19 cellular contexts compared by ENCODE assay signal in genomic region chr3:9098716-9099675, GRCh38.
A peak's percentile ranks its signal among the peaks of the same experiment; 100 is the strongest.
DNase-seq lines count a peak whose midpoint lies in the region; ATAC-seq, FAIRE-seq and TF ChIP-seq lines count a peak whose summit lies in the region.
"Had no signal": no experiment of that assay in that cellular context is flagged by ENCODE, and none has a peak within 500 bp of the region (broad histone marks: within the 10 kb centered on the region; RNA-seq: fewer than 3 reads in every experiment).

No MANE protein-coding gene starts in this region.

- in situ Hi-C loops in GM23248 (cut with MboI): no loop called here

- H3K56ac ChIP-seq in H1 (replicated peaks; ENCODE audit: insufficient read length, low read depth, low read length): no peak overlapping the region

- no peak for FAIRE-seq in H1 (lab: Jason Lieb, UNC)
- FAIRE-seq: GM18507 had no signal

- H3K4me2 ChIP-seq in H1 (ENCODE audit: insufficient read depth in 1 of 2, low read depth in 2 of 2, low read length in 2 of 2): no peak overlapping the region
- H3K4me2 ChIP-seq in neuronal stem cell (ENCODE audit: insufficient read depth, low read length, poor library complexity, severe bottlenecking): peak overlapping the region; percentile 14
- no peak overlapping the region for H3K4me2 ChIP-seq in GM23248 (ENCODE audit: unreplicated experiment)

- no peaks in the 10 kb centered on the region for H3K79me2 ChIP-seq in H1 (ENCODE audit: control insufficient read depth in 1 of 2, insufficient read depth in 2 of 2, low read length in 2 of 2)
- no peaks in the 10 kb centered on the region for H3K79me2 ChIP-seq in GM23248 (ENCODE audit: insufficient read depth)

- H3K9me2 ChIP-seq in GM23248 (ENCODE audit: insufficient read depth): no peaks in the 10 kb centered on the region

- no peaks in the 10 kb centered on the region for H4K20me1 ChIP-seq in H1 (replicated peaks in 1 of 2; ENCODE audit: control insufficient read depth in 1 of 2, insufficient read depth in 2 of 2, low read length in 2 of 2)
- H4K20me1 ChIP-seq in GM23248 (ENCODE audit: insufficient read depth): no peaks in the 10 kb centered on the region

- peak overlapping the region; percentile 21; the same call in 1 of the 2 replicates for H2BK12ac ChIP-seq in H1 (ENCODE audit: low read depth, low read length)
- H2BK12ac ChIP-seq in neuronal stem cell (ENCODE audit: low read length): no peak overlapping the region

- no peak for TF ChIP-seq RAD21 in H1 (IDR thresholded peaks at IDR 0.05 in 1 of 2, conservative IDR thresholded peaks at IDR 0.05 in 1 of 2; ENCODE audit: low read depth in 2 of 2, low read length in 2 of 2)

- H2BK5ac ChIP-seq in H1 (ENCODE audit: low read depth, low read length): no peak overlapping the region
- H2BK5ac ChIP-seq in neuronal stem cell (ENCODE audit: low read length): no peak overlapping the region

- no peaks in the 10 kb centered on the region for H3K23me2 ChIP-seq in H1 (ENCODE audit: low read depth, low read length)

- H4K5ac ChIP-seq in H1 (ENCODE audit: insufficient read length, low read depth, low read length): no peak overlapping the region

- H3K4me1 ChIP-seq in H1 (replicated peaks in 1 of 4; ENCODE audit: control insufficient read depth in 3 of 4, insufficient read depth in 4 of 4, low read length in 3 of 4) (peaks cover 4 to 22% (median 18%) of the 10 kb centered on the region in 4 experiments; a peak in 5 of 7 replicates), neuronal stem cell (ENCODE audit: control insufficient read depth in 2 of 2, insufficient read depth in 1 of 2, low read depth in 1 of 2, low read length in 2 of 2) (peaks cover 23 to 28% of the 10 kb centered on the region in 2 donors), Peyer's patch (no peaks in the 10 kb centered on the region), mucosa of descending colon (ENCODE audit: low read depth) (no peaks in the 10 kb centered on the region), esophagus squamous epithelium (peaks cover 0 to 7% (median 0%) of the 10 kb centered on the region in 3 donors), GM23248 (ENCODE audit: insufficient read depth) (no peaks in the 10 kb centered on the region)

- H2AFZ ChIP-seq in H1 (ENCODE audit: low read length) (no peak overlapping the region), neuronal stem cell (ENCODE audit: low read length) (no peak overlapping the region), GM23248 (no peak overlapping the region)

- H3K9ac ChIP-seq in H1 (replicated peaks in 1 of 4; ENCODE audit: extremely low read depth in 1 of 4, low read depth in 3 of 4, low read length in 3 of 4) (no peak overlapping the region), neuronal stem cell (ENCODE audit: low read depth, low read length, poor library complexity) (no peak overlapping the region), GM23248 (no peak overlapping the region)

- no peak overlapping the region for H2BK20ac ChIP-seq in H1 (ENCODE audit: low read length)

- no peaks in the 10 kb centered on the region for H3K36me3 ChIP-seq in H1 (ENCODE audit: control insufficient read depth in 2 of 4, insufficient read depth in 4 of 4, low read length in 3 of 4)
- H3K36me3 ChIP-seq in neuronal stem cell (replicated peaks in 1 of 2; ENCODE audit: control insufficient read depth in 2 of 2, insufficient read depth in 2 of 2, low read length in 2 of 2): peaks cover 0 to 53% of the 10 kb centered on the region in 2 donors
- no peaks in the 10 kb centered on the region for H3K36me3 ChIP-seq in Peyer's patch
- no peaks in the 10 kb centered on the region for H3K36me3 ChIP-seq in mucosa of descending colon (ENCODE audit: low read depth)
- peaks cover 0 to 32% (median 0%) of the 10 kb centered on the region in 3 donors for H3K36me3 ChIP-seq in esophagus squamous epithelium
- H3K36me3 ChIP-seq in GM23248 (ENCODE audit: low read depth): no peaks in the 10 kb centered on the region
- H3K36me3 ChIP-seq: HAP-1, stomach had no signal

- 88% methylated on average over 17 of the region's 17 CpGs; no CpG with 5 or more reads in 1 of the 2 experiments for WGBS in H1 (ENCODE audit: extremely low coverage in 1 of 2, insufficient coverage in 1 of 2, insufficient read length in 1 of 2, insufficient replicate concordance in 2 of 2, low coverage in 1 of 2, low lambda C conversion rate in 2 of 2, missing lambda C conversion rate in 1 of 2), 2 experiments
- no CpG with 5 or more reads among the region's 17 CpGs for WGBS in neuronal stem cell (ENCODE audit: extremely low coverage in 2 of 2, insufficient read length in 2 of 2, insufficient replicate concordance in 1 of 2), 2 donors
- 68 to 75% methylated on average over 12 to 17 of the region's 17 CpGs for WGBS in esophagus squamous epithelium, 2 donors
- 75% methylated on average over 17 of the region's 17 CpGs for WGBS in GM23248 (ENCODE audit: low coverage in 1 of 2, low lambda C conversion rate in 2 of 2, missing lambda C conversion rate in 2 of 2), 2 experiments

- no peak overlapping the region for H4K91ac ChIP-seq in H1 (replicated peaks; ENCODE audit: insufficient read length, low read length)
- H4K91ac ChIP-seq in neuronal stem cell (ENCODE audit: low read depth, low read length, poor library complexity): no peak overlapping the region

- H2AK5ac ChIP-seq in H1 (ENCODE audit: low read depth, low read length): no peak overlapping the region
- H2AK5ac ChIP-seq in neuronal stem cell (ENCODE audit: low read depth, low read length): no peak overlapping the region

- H3K4ac ChIP-seq in H1 (replicated peaks; ENCODE audit: insufficient read length, low read depth, low read length) (no peak overlapping the region), neuronal stem cell (ENCODE audit: low read length) (no peak overlapping the region)

- intact Hi-C loops in mucosa of descending colon (cut with DNase I, micrococcal nuclease) (no loop called here), esophagus squamous epithelium (cut with DNase I) (no loop called here)

- no peaks in the 10 kb centered on the region for H3K79me1 ChIP-seq in H1 (ENCODE audit: low read depth, low read length)
- no peaks in the 10 kb centered on the region for H3K79me1 ChIP-seq in neuronal stem cell (ENCODE audit: low read depth, low read length)

- POLR2A ChIA-PET in H1 (lab: Charles Lee; ENCODE audit: partially characterized antibody): interaction anchor here (1.8 to 2.7 kb wide), 2 partner anchors 10 to 14 kb away, joined by 4 to 11 read pairs; no protein-coding TSS in a partner anchor

- H3K27me3 ChIP-seq in H1 (replicated peaks in 1 of 4; ENCODE audit: control insufficient read depth in 3 of 4, extremely low read depth in 1 of 4, insufficient read depth in 3 of 4, low read length in 3 of 4) (no peaks in the 10 kb centered on the region), neuronal stem cell (ENCODE audit: control insufficient read depth in 3 of 3, insufficient read depth in 3 of 3, low read depth in 1 of 3, low read length in 3 of 3) (no peaks in the 10 kb centered on the region), Peyer's patch (no peaks in the 10 kb centered on the region), esophagus squamous epithelium (no peaks in the 10 kb centered on the region), GM23248 (replicated peaks; ENCODE audit: insufficient read depth) (peaks cover 3% of the 10 kb centered on the region; the same call in 1 of the 2 replicates)
- H3K27me3 ChIP-seq: stomach had no signal

- H2BK120ac ChIP-seq in H1 (replicated peaks; ENCODE audit: low read depth, low read length): no peak overlapping the region
- no peak overlapping the region for H2BK120ac ChIP-seq in neuronal stem cell (ENCODE audit: low read depth, low read length)

- no peak for TF ChIP-seq CTCF in H1 (IDR thresholded peaks at IDR 0.05; ENCODE audit: control extremely low read depth in 1 of 3, insufficient read depth in 1 of 3, low read depth in 1 of 3, low read length in 3 of 3)
- TF ChIP-seq CTCF in Peyer's patch (IDR thresholded peaks at IDR 0.05): no peak
- no peak for TF ChIP-seq CTCF in mucosa of descending colon (IDR thresholded peaks at IDR 0.05)
- TF ChIP-seq CTCF in esophagus squamous epithelium (IDR thresholded peaks at IDR 0.05): no peak

- no peak overlapping the region for H3K27ac ChIP-seq in H1 (ENCODE audit: low read depth, low read length)
- no peak overlapping the region for H3K27ac ChIP-seq in neuronal stem cell (replicated peaks; ENCODE audit: low read length)
- H3K27ac ChIP-seq in Peyer's patch: no peak overlapping the region
- H3K27ac ChIP-seq in esophagus squamous epithelium: no peak overlapping the region
- no peak overlapping the region for H3K27ac ChIP-seq in GM23248
- H3K27ac ChIP-seq: C4-2B, stomach had no signal

- ATAC-seq in mucosa of descending colon: no peak
- ATAC-seq: T-helper 17 cell had no signal

- H2BK15ac ChIP-seq in H1 (ENCODE audit: low read length) (no peak overlapping the region), neuronal stem cell (ENCODE audit: low read length) (no peak overlapping the region)

- H3F3A ChIP-seq in GM23248 (ENCODE audit: insufficient read depth): no peaks in the 10 kb centered on the region

- peak; percentile 6 for DNase-seq in Daoy (ENCODE audit: low read depth)
- peak; percentile 2 for DNase-seq in NCI-H510A (lab: John Stamatoyannopoulos, UW)
- no peak for DNase-seq in H1 (ENCODE audit: low read depth in 1 of 2, low spot score in 2 of 2)
- DNase-seq in neuronal stem cell (ENCODE audit: low spot score): no peak
- DNase-seq in Peyer's patch: no peak
- no peak for DNase-seq in mucosa of descending colon
- DNase-seq in esophagus squamous epithelium (lab: John Stamatoyannopoulos, UW): no peak
- no peak for DNase-seq in GM23248
- DNase-seq: activated CD4-positive, alpha-beta T cell treated with anti-CD3 and anti-CD28 coated beads, Interleukin-2, amount 10 ng/mL, durations not matched to agents 7 days and 5 days; activated effector memory CD4-positive, alpha-beta T cell treated with Interleukin-2 at 50 U/mL for 16 hours; central memory CD4-positive, alpha-beta T cell; erythroblast; GF-D8; NCI-H1694; stomach; T-helper 17 cell had no signal

- no peak overlapping the region for H3K18ac ChIP-seq in H1 (ENCODE audit: extremely low read depth, low read length)
- H3K18ac ChIP-seq in neuronal stem cell (ENCODE audit: low read length): no peak overlapping the region

- no peak for TF ChIP-seq EP300 in H1 (IDR thresholded peaks at IDR 0.05; ENCODE audit: borderline replicate concordance in 1 of 2, low read depth in 2 of 2, low read length in 2 of 2)

- CTCF ChIA-PET in H1 (lab: Charles Lee; ENCODE audit: partially characterized antibody): interaction anchor here (0.8 to 7.3 kb wide), 8 partner anchors 9 to 181 kb away, joined by 3 to 39 read pairs (median 4); no protein-coding TSS in a partner anchor

- no peak overlapping the region for H3K14ac ChIP-seq in H1 (ENCODE audit: insufficient read length)
- H3K14ac ChIP-seq in neuronal stem cell (ENCODE audit: low read length): no peak overlapping the region

- TF ChIP-seq POLR2A in H1 (IDR thresholded peaks at IDR 0.05; ENCODE audit: control extremely low read depth in 1 of 2, low read depth in 2 of 2, low read length in 2 of 2): no peak
- TF ChIP-seq POLR2A in Peyer's patch (IDR thresholded peaks at IDR 0.05): no peak
- TF ChIP-seq POLR2A in esophagus squamous epithelium (IDR thresholded peaks at IDR 0.05): no peak

- H3K4me3 ChIP-seq in H1 (ENCODE audit: extremely low read depth in 1 of 4, insufficient read depth in 2 of 4, low read depth in 3 of 4, low read length in 4 of 4) (no peak overlapping the region), neuronal stem cell (ENCODE audit: low read length in 2 of 2) (no peak overlapping the region), Peyer's patch (no peak overlapping the region), mucosa of descending colon (no peak overlapping the region), esophagus squamous epithelium (no peak overlapping the region), GM23248 (no peak overlapping the region)
- H3K4me3 ChIP-seq: HAP-1, stomach had no signal

- H4K8ac ChIP-seq in H1 (ENCODE audit: extremely low read depth, insufficient read depth, low read length): no peak overlapping the region
- no peak overlapping the region for H4K8ac ChIP-seq in neuronal stem cell (ENCODE audit: low read depth, low read length)

- H3K23ac ChIP-seq in H1 (ENCODE audit: insufficient read length): no peak overlapping the region
- H3K23ac ChIP-seq in neuronal stem cell (ENCODE audit: low read depth, low read length, poor library complexity): no peak overlapping the region

- no peaks in the 10 kb centered on the region for H3K9me3 ChIP-seq in H1 (ENCODE audit: insufficient read depth in 2 of 2, low read depth in 1 of 2, low read length in 1 of 2)
- no peaks in the 10 kb centered on the region for H3K9me3 ChIP-seq in neuronal stem cell (replicated peaks in 1 of 2; ENCODE audit: control insufficient read depth in 2 of 2, insufficient read depth in 1 of 2, low read depth in 1 of 2, low read length in 2 of 2)
- H3K9me3 ChIP-seq in Peyer's patch: no peaks in the 10 kb centered on the region
- no peaks in the 10 kb centered on the region for H3K9me3 ChIP-seq in mucosa of descending colon
- no peaks in the 10 kb centered on the region for H3K9me3 ChIP-seq in esophagus squamous epithelium
- H3K9me3 ChIP-seq in GM23248 (ENCODE audit: low read depth): no peaks in the 10 kb centered on the region
- H3K9me3 ChIP-seq: HAP-1, stomach had no signal

Comparison
In these comparisons a context has a peak if more than half of its experiments do, and no peak if none do; other contexts are left out.
1. DNase-seq: peak in Daoy (single experiment) and NCI-H510A (single experiment); none in H1 (0 of 2), neuronal stem cell (single experiment), Peyer's patch (0 of 3), mucosa of descending colon (0 of 3), esophagus squamous epithelium (single experiment) and GM23248 (single experiment).